In genomic region chr2:11410101-11410500, GRCh38 we compare ENCODE assay signal across 26 cellular contexts.
"Had no signal": no experiment of that assay in that cellular context is flagged by ENCODE, and none has a peak within 500 bp of the region (broad histone marks: within the 10 kb centered on the region; RNA-seq: fewer than 3 reads in every experiment).

No MANE protein-coding gene starts in this region.

- H3K9me3 ChIP-seq: colonic mucosa, esophagus squamous epithelium, gastroesophageal sphincter, heart left ventricle, left ventricle myocardium inferior, lower lobe of right lung, mucosa of descending colon had no signal

- H3K4me1 ChIP-seq: foreskin keratinocyte had no signal

- H3K4me3 ChIP-seq: colonic mucosa, dorsolateral prefrontal cortex, esophagus squamous epithelium, gastroesophageal sphincter, heart left ventricle, hepatocyte, left ventricle myocardium inferior, lower lobe of right lung, mucosa of descending colon had no signal

- H3K27ac ChIP-seq: colonic mucosa, dorsolateral prefrontal cortex, epithelial cell of prostate, esophagus squamous epithelium, foreskin keratinocyte, gastroesophageal sphincter, heart left ventricle, hepatocyte, left ventricle myocardium inferior, lower lobe of right lung had no signal

- H3K36me3 ChIP-seq: colonic mucosa, esophagus squamous epithelium, gastroesophageal sphincter, heart left ventricle, left ventricle myocardium inferior, lower lobe of right lung had no signal

- H3K79me2 ChIP-seq: hepatocyte had no signal

- FAIRE-seq: frontal cortex, kidney had no signal

- DNase-seq: colonic mucosa; cortex of kidney; dorsolateral prefrontal cortex; effector CD4-positive, alpha-beta T cell; effector memory CD4-positive, alpha-beta T cell; erythroblast; esophagus squamous epithelium; foreskin keratinocyte; heart left ventricle; hypothalamus; immature natural killer cell; islet precursor cell; kidney; kidney glomerular epithelial cell; left ventricle myocardium inferior; lower lobe of right lung; mesenchymal stem cell; mucosa of descending colon; naive B cell; natural killer cell had no signal

- H3K4me2 ChIP-seq: hepatocyte had no signal

- ATAC-seq: esophagus mucosa, foreskin keratinocyte, gastroesophageal sphincter, heart left ventricle, left lobe of liver, lower lobe of right lung, mucosa of descending colon, natural killer cell had no signal

- H3K27me3 ChIP-seq: colonic mucosa, dorsolateral prefrontal cortex, foreskin keratinocyte, gastroesophageal sphincter, heart left ventricle, hepatocyte had no signal

- H2AFZ ChIP-seq: hepatocyte had no signal
